In genomic region chrX:73944582-73944947, GRCh38 we compare ENCODE assay signal across 8 cellular contexts.
DNase-seq lines count a peak whose midpoint lies in the region; ATAC-seq and TF ChIP-seq lines count a peak whose summit lies in the region.

No MANE protein-coding gene starts in this region.

- H3K27ac ChIP-seq in C4-2B: peak overlapping the region; percentile 91
- H3K27ac ChIP-seq in tibial artery: peak overlapping the region; percentile 70 to 82

- TF ChIP-seq CTCF in C4-2B (conservative IDR thresholded peaks at IDR 0.05): no peak
- no peak for TF ChIP-seq CTCF in tibial artery (IDR thresholded peaks at IDR 0.05)

- H3K4me3 ChIP-seq in tibial artery: peak overlapping the region; percentile 67 to 69

- peak; percentile 16 for DNase-seq in amniotic epithelial cell (ENCODE audit: low read depth)
- DNase-seq in kidney tubule cell (ENCODE audit: low spot score): peak; percentile 35
- DNase-seq in tibial artery: no peak
- DNase-seq in glomerular visceral epithelial cell (ENCODE audit: extremely low spot score): no peak
- DNase-seq in iPS-NIHi7 (ENCODE audit: extremely low spot score): no peak
- DNase-seq in activated CD4-positive, alpha-beta T cell treated with anti-CD3 and anti-CD28 coated beads, Interleukin-2, amount 50 U/mL, for 48 hours: no peak

- H3K4me1 ChIP-seq in tibial artery: peaks cover 0 to 22% (median 0%) of the 10 kb centered on the region in 4 donors

- no peaks in the 10 kb centered on the region for H3K27me3 ChIP-seq in tibial artery

- H3K36me3 ChIP-seq in tibial artery: peaks cover 0 to 11% (median 0%) of the 10 kb centered on the region in 3 donors

- intact Hi-C loops in tibial artery (cut with DNase I; ENCODE audit: low total_unique reads): no loop called here

- H3K9me3 ChIP-seq in tibial artery: no peaks in the 10 kb centered on the region

- ATAC-seq in HG02938 (IDR thresholded peaks at IDR 0.05; ENCODE audit: unreplicated experiment): peak; percentile 12

Comparison
In these comparisons a context has a peak if more than half of its experiments do, and no peak if none do; other contexts are left out.
1. DNase-seq: peak in amniotic epithelial cell (single experiment) and kidney tubule cell (single experiment); none in tibial artery (0 of 2), glomerular visceral epithelial cell (single experiment), iPS-NIHi7 (single experiment) and activated CD4-positive, alpha-beta T cell treated with anti-CD3 and anti-CD28 coated beads, Interleukin-2, amount 50 U/mL, for 48 hours (0 of 2).